ENCODE assay signal across 2 cellular contexts in the genomic region with DNA sequence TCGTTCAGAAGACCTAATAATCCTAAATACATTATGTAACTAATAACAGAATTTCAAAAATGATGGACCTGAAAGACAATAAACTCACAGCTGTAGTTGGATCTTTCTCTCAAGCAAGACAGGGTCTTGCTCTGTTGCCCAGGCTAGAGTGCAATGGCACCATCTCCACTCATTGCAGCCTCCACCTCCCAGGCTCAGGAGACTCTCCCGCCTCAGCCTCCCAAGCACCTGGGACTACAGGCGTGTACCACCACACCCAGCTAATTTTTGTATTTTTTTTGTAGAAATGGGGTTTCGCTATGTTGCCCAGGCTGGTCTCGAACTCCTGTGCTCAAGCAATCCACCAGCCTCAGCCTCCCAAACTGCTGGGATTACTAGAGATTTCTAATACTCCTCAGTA.
A peak's percentile ranks its signal among the peaks of the same experiment; 100 is the strongest.
TF ChIP-seq lines count a peak whose summit lies in the region.

No MANE protein-coding gene starts in this region.

TF ChIP-seq in HEK293, 187 proteins besides CTCF, POLR2A, EP300 and RAD21:
- TF ChIP-seq ZNF121 (tag by site-specific recombination; IDR thresholded peaks at IDR 0.05), result peak; percentile 67
TF ChIP-seq in HEK293: peak in this region for 1; not testable (repeated sequence) for 186.

TF ChIP-seq in HepG2, 621 proteins besides CTCF, POLR2A, EP300 and RAD21:
- peak; percentile 32; the same call in 1 of the 2 replicates for TF ChIP-seq ZNF121 (CRISPR knock-in tag; IDR thresholded peaks at IDR 0.05)
TF ChIP-seq in HepG2: peak in this region for 1; not testable (repeated sequence) for 620.
